In genomic region chr6:150560884-150561219, GRCh38 we compare ENCODE assay signal across 35 cellular contexts.
"Had no signal": no experiment of that assay in that cellular context is flagged by ENCODE, and none has a peak within 500 bp of the region (broad histone marks: within the 10 kb centered on the region; RNA-seq: fewer than 3 reads in every experiment).

No MANE protein-coding gene starts in this region.

- H3K4me1 ChIP-seq: adrenal gland, body of pancreas had no signal

- H3K9me3 ChIP-seq: adrenal gland, body of pancreas had no signal

- H3K36me3 Mint-ChIP-seq: activated CD4-positive, alpha-beta memory T cell treated with anti-CD3 and anti-CD28 coated beads for 36 hours; activated naive CD4-positive, alpha-beta T cell treated with anti-CD3 and anti-CD28 coated beads, Interleukin-2, amount 50 U/mL, for 72 hours had no signal

- ATAC-seq: activated naive CD4-positive, alpha-beta T cell treated with anti-CD3 and anti-CD28 coated beads, Interleukin-2, amount 50 U/mL, for 72 hours; activated T-cell treated with anti-CD3 and anti-CD28 coated beads, Interleukin-2, amount 50 U/mL, for 4 hours; body of pancreas; SK-N-SH treated with all-trans-retinoic acid at 6 μM for 48 hours had no signal

- DNase-seq: activated B cell treated with CpG ODN at 0.5 μM for 24 hours; activated CD4-positive, alpha-beta memory T cell treated with anti-CD3 and anti-CD28 coated beads for 36 hours; activated CD4-positive, alpha-beta T cell treated with anti-CD3 and anti-CD28 coated beads for 4 hours; activated CD4-positive, alpha-beta T cell treated with anti-CD3 and anti-CD28 coated beads, Interleukin-2, amount 50 U/mL, for 1 hour; activated CD4-positive, CD25-positive, alpha-beta regulatory T cell treated with anti-CD3 and anti-CD28 coated beads, Interleukin-2, amount 50 U/mL, for 72 hours; activated CD8-positive, alpha-beta memory T cell treated with anti-CD3 and anti-CD28 coated beads, Interleukin-2, amount 50 U/mL, for 4 hours; activated gamma-delta T cell treated with Interleukin-2 at 50 U/mL for 16 hours; activated naive CD4-positive, alpha-beta T cell treated with anti-CD3 and anti-CD28 coated beads for 36 hours; activated T-cell treated with anti-CD3 and anti-CD28 coated beads for 4 hours; activated T-cell treated with anti-CD3 and anti-CD28 coated beads, Interleukin-2, amount 50 U/mL, for 4 hours; adrenal gland; body of pancreas; central memory CD4-positive, alpha-beta T cell; Kasumi-1; KG1; MM.1S; MV-4-11; NCI-H1092; NCI-H1436 treated with DMSO at 0.1 percent for 48 hours; NCI-H1694 treated with DMSO at 0.1 percent for 48 hours; NCI-H2029; NCI-H345; NCI-H526; NCI-H748 treated with DMSO at 0.1 percent for 48 hours; NK-92 treated with Interleukin-12 subunit alpha and Interleukin-12 subunit beta, amount 100 ng/mL, for 24 hours; PC-9; SHP77; SW 1271; T-helper 1 cell; T-helper 2 cell; T-helper 9 cell had no signal

- H3K4me3 ChIP-seq: adrenal gland, body of pancreas, PC-9 had no signal

- H3K27ac ChIP-seq: adrenal gland, body of pancreas, PC-9, VCaP had no signal

- H2AFZ ChIP-seq: PC-9 had no signal

- H3K4me2 ChIP-seq: PC-9 had no signal

- H3K4me1 Mint-ChIP-seq: activated B cell treated with CpG ODN at 0.5 μM for 24 hours had no signal

- H3K4me3 Mint-ChIP-seq: activated B cell treated with CpG ODN at 0.5 μM for 24 hours; activated CD4-positive, alpha-beta memory T cell treated with anti-CD3 and anti-CD28 coated beads for 36 hours; activated naive CD4-positive, alpha-beta T cell treated with anti-CD3 and anti-CD28 coated beads for 36 hours; activated T-cell treated with anti-CD3 and anti-CD28 coated beads, Interleukin-2, amount 50 U/mL, for 4 hours; activated T-helper 1 cell treated with anti-CD3 and anti-CD28 coated beads, Interleukin-12 subunit alpha, Interleukin-12 subunit beta, Interleukin-2, Interleukin-4 antibody, amounts not matched to agents 30 ng/mL and 10 ng/mL and 1 ng/mL, durations not matched to agents 14 hours and 24 hours and 36 hours had no signal

- H3K27ac Mint-ChIP-seq: activated B cell treated with CpG ODN at 0.5 μM for 24 hours; activated CD4-positive, alpha-beta memory T cell treated with anti-CD3 and anti-CD28 coated beads for 36 hours; activated naive CD4-positive, alpha-beta T cell treated with anti-CD3 and anti-CD28 coated beads for 36 hours; activated naive CD4-positive, alpha-beta T cell treated with anti-CD3 and anti-CD28 coated beads, Interleukin-2, amount 50 U/mL, for 72 hours; activated T-helper 1 cell treated with anti-CD3 and anti-CD28 coated beads, Interleukin-12 subunit alpha, Interleukin-12 subunit beta, Interleukin-2, Interleukin-4 antibody, amounts not matched to agents 30 ng/mL and 10 ng/mL and 1 ng/mL, durations not matched to agents 14 hours and 24 hours and 36 hours had no signal

- H3K9me3 Mint-ChIP-seq: activated T-helper 1 cell treated with anti-CD3 and anti-CD28 coated beads, Interleukin-12 subunit alpha, Interleukin-12 subunit beta, Interleukin-2, Interleukin-4 antibody, amounts not matched to agents 30 ng/mL and 10 ng/mL and 1 ng/mL, durations not matched to agents 14 hours and 24 hours and 36 hours had no signal

- H3K36me3 ChIP-seq: adrenal gland had no signal

- H3K27me3 ChIP-seq: adrenal gland, body of pancreas had no signal
